In the genomic region with DNA sequence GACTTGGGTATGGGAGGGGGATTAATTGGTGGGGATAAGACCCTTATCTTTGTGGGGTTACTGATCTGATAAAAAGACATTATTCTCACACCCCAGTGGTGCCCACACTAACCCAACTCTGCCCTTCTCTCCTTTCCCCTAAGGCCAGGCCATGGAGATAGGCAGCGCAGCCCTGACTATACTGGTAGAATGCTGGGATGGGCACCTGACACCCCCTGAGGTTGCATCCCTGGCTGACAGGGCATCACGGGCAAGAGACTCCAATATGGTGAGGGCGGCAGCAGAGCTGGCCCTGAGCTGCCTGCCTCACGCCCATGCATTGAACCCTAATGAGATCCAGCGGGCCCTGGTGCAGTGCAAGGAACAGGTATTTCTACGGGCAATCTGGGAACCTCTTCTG, we compare ENCODE assay signal across 19 cellular contexts. TPM values are rescaled to one million over a fixed set of nuclear protein-coding genes. Genes with fewer than 3 reads are reported as not detected.
DNase-seq lines count a peak whose midpoint lies in the region; ATAC-seq, FAIRE-seq and TF ChIP-seq lines count a peak whose summit lies in the region.
"Had no signal": no experiment of that assay in that cellular context is flagged by ENCODE, and none has a peak within 500 bp of the region (broad histone marks: within the 10 kb centered on the region; RNA-seq: fewer than 3 reads in every experiment).

No MANE protein-coding gene starts in this region.

- H3K27me3 ChIP-seq in heart right ventricle (no peaks in the 10 kb centered on the region), hepatocyte (no peaks in the 10 kb centered on the region)

- H2AFZ ChIP-seq in hepatocyte = no peak overlapping the region
- H2AFZ ChIP-seq: PC-9 had no signal

- H3K9me3 Mint-ChIP-seq in natural killer cell treated with Interleukin-12 subunit alpha and Interleukin-12 subunit beta and Interleukin-15 and Interleukin-18, amount 100 ng/mL, for 72 hours = no peaks in the 10 kb centered on the region
- H3K9me3 Mint-ChIP-seq: H9 had no signal

- H3K4me1 Mint-ChIP-seq in T-helper 17 cell = peaks cover 5% of the 10 kb centered on the region
- H3K4me1 Mint-ChIP-seq in natural killer cell treated with Interleukin-12 subunit alpha and Interleukin-12 subunit beta and Interleukin-15 and Interleukin-18, amount 100 ng/mL, for 72 hours (ENCODE audit: low read depth in 2 of 2) = peaks cover 4 to 16% of the 10 kb centered on the region in 2 donors
- H3K4me1 Mint-ChIP-seq: H9 had no signal

- WGBS in heart right ventricle, 2 donors = 95% methylated on average over 6 of the region's 6 CpGs
- 94% methylated on average over 6 of the region's 6 CpGs for WGBS in hepatocyte (ENCODE audit: low lambda C conversion rate, missing lambda C conversion rate)

- H3K4me3 ChIP-seq in heart right ventricle = no peak overlapping the region
- H3K4me3 ChIP-seq in hepatocyte = no peak overlapping the region
- H3K4me3 ChIP-seq: PC-9 had no signal

- H3K27ac Mint-ChIP-seq in T-helper 17 cell = peak overlapping the region; percentile 81
- H3K27ac Mint-ChIP-seq in natural killer cell treated with Interleukin-12 subunit alpha and Interleukin-12 subunit beta and Interleukin-15 and Interleukin-18, amount 100 ng/mL, for 72 hours = peak overlapping the region; percentile 49 to 61
- H3K27ac Mint-ChIP-seq: H9 had no signal

- peak; percentile 61 for FAIRE-seq in urothelium cell line (lab: Jason Lieb, UNC)

- no peaks in the 10 kb centered on the region for H3K4me1 ChIP-seq in heart right ventricle
- H3K4me1 ChIP-seq in hepatocyte (ENCODE audit: insufficient read depth) = no peaks in the 10 kb centered on the region
- H3K4me1 ChIP-seq: Caco-2 had no signal

- no peak for ATAC-seq in Right ventricle myocardium superior (ENCODE audit: poor library complexity)
- ATAC-seq in heart right ventricle = no peak
- peak; percentile 3 for ATAC-seq in T-helper 17 cell
- ATAC-seq in natural killer cell treated with Interleukin-12 subunit alpha and Interleukin-12 subunit beta and Interleukin-15 and Interleukin-18, amount 100 ng/mL, for 72 hours = no peak
- ATAC-seq in GM19351 (IDR thresholded peaks at IDR 0.05; ENCODE audit: unreplicated experiment) = no peak

- no peak overlapping the region for H3K4me2 ChIP-seq in hepatocyte
- H3K4me2 ChIP-seq: PC-9 had no signal

- no peaks in the 10 kb centered on the region for H4K20me1 ChIP-seq in hepatocyte (ENCODE audit: insufficient read depth, poor library complexity, severe bottlenecking)

- H3K79me2 ChIP-seq in hepatocyte = no peaks in the 10 kb centered on the region

- H3K27ac ChIP-seq in heart right ventricle = no peak overlapping the region
- no peak overlapping the region for H3K27ac ChIP-seq in hepatocyte
- H3K27ac ChIP-seq: C4-2B, PC-9 had no signal

- DNase-seq in Right ventricle myocardium superior = peak; percentile 15
- no peak for DNase-seq in heart right ventricle
- DNase-seq in T-helper 17 cell = no peak
- DNase-seq in natural killer cell treated with Interleukin-12 subunit alpha and Interleukin-12 subunit beta and Interleukin-15 and Interleukin-18, amount 100 ng/mL, for 72 hours (ENCODE audit: low spot score) = no peak
- DNase-seq in urothelium cell line (ENCODE audit: low spot score) = no peak
- DNase-seq in hepatic stellate cell (ENCODE audit: low spot score) = no peak
- no peak for DNase-seq in hepatocyte (ENCODE audit: low spot score)
- DNase-seq: Caco-2, EL, H9, Karpas-422, MM.1S, NCI-H1092 treated with DMSO at 0.1 percent for 48 hours, NCI-H2081 treated with DMSO at 0.1 percent for 48 hours, NCI-H510A, NCI-H774, PC-9 had no signal

- H3K36me3 ChIP-seq in heart right ventricle (peaks cover 0 to 100% (median 77%) of the 10 kb centered on the region in 9 donors), hepatocyte (replicated peaks; ENCODE audit: insufficient read depth, low read depth) (no peaks in the 10 kb centered on the region)

- H3K9me2 ChIP-seq in hepatocyte (replicated peaks; ENCODE audit: insufficient read depth) = no peaks in the 10 kb centered on the region

- H3K27me3 Mint-ChIP-seq in T-helper 17 cell = no peaks in the 10 kb centered on the region
- no peaks in the 10 kb centered on the region for H3K27me3 Mint-ChIP-seq in natural killer cell treated with Interleukin-12 subunit alpha and Interleukin-12 subunit beta and Interleukin-15 and Interleukin-18, amount 100 ng/mL, for 72 hours

- intact Hi-C loops in Right ventricle myocardium superior (cut with DNase I) = no loop called here
- intact Hi-C loops in heart right ventricle (cut with DNase I) = no loop called here

- H3K36me3 Mint-ChIP-seq in T-helper 17 cell (ENCODE audit: low read depth) = peaks cover 8% of the 10 kb centered on the region
- H3K36me3 Mint-ChIP-seq in natural killer cell treated with Interleukin-12 subunit alpha and Interleukin-12 subunit beta and Interleukin-15 and Interleukin-18, amount 100 ng/mL, for 72 hours = peaks cover 19% of the 10 kb centered on the region

- no peaks in the 10 kb centered on the region for H3K9me3 ChIP-seq in heart right ventricle
- H3K9me3 ChIP-seq in T-helper 17 cell (ENCODE audit: control insufficient read depth, low read length, poor library complexity, severe bottlenecking) = no peaks in the 10 kb centered on the region
- H3K9me3 ChIP-seq in hepatocyte (ENCODE audit: low read depth) = no peaks in the 10 kb centered on the region
- H3K9me3 ChIP-seq: Caco-2 had no signal

- no peak for TF ChIP-seq CTCF in heart right ventricle (IDR thresholded peaks at IDR 0.05)
- no peak for TF ChIP-seq CTCF in hepatocyte (IDR thresholded peaks at IDR 0.05; ENCODE audit: poor library complexity)

- peak overlapping the region; percentile 61 for H3K4me3 Mint-ChIP-seq in T-helper 17 cell
- no peak overlapping the region for H3K4me3 Mint-ChIP-seq in natural killer cell treated with Interleukin-12 subunit alpha and Interleukin-12 subunit beta and Interleukin-15 and Interleukin-18, amount 100 ng/mL, for 72 hours
- H3K4me3 Mint-ChIP-seq: H9 had no signal

RNA-seq across cellular contexts. Expression of gene ZSWIM8, which starts 12.7 kb away (rescaled TPM):
- 40.3 TPM for total RNA-seq in Right ventricle myocardium superior
- 10 to 100 TPM; 35.2 to 72.5 (median 43.5) TPM for total RNA-seq in heart right ventricle
- 100 to 1,000 TPM in 1 of 2 donors, 10 to 100 TPM in 1; 64.1 to 139 TPM for polyA plus RNA-seq in heart right ventricle
- total RNA-seq in T-helper 17 cell = 10 to 100 TPM; 71.7 to 74.7 TPM
- total RNA-seq in natural killer cell treated with Interleukin-12 subunit alpha and Interleukin-12 subunit beta and Interleukin-15 and Interleukin-18, amount 100 ng/mL, for 72 hours = 100 to 1,000 TPM; 121 to 148 TPM
- total RNA-seq in hepatocyte = 83.7 and 101 TPM in 2 replicates
- 98.5 and 103 TPM in 2 replicates for polyA plus RNA-seq in hepatocyte

RNA-seq across cellular contexts. Expression of gene NDST2, which starts 13.3 kb away (rescaled TPM):
- 10.4 TPM for total RNA-seq in Right ventricle myocardium superior
- total RNA-seq in heart right ventricle = 10 to 100 TPM in 8 of 10 donors, 1 to 10 TPM in 2; 8.3 to 15.7 (median 11.5) TPM
- 10 to 100 TPM in 1 of 2 donors, 1 to 10 TPM in 1; 7.2 to 12.9 TPM for polyA plus RNA-seq in heart right ventricle
- total RNA-seq in T-helper 17 cell = 10 to 100 TPM; 80.6 to 80.9 TPM
- total RNA-seq in natural killer cell treated with Interleukin-12 subunit alpha and Interleukin-12 subunit beta and Interleukin-15 and Interleukin-18, amount 100 ng/mL, for 72 hours = 10 to 100 TPM; 42.8 to 83.3 TPM
- 10.7 and 29.9 TPM in 2 replicates for total RNA-seq in hepatocyte
- polyA plus RNA-seq in hepatocyte = 21.1 and 24.9 TPM in 2 replicates

RNA-seq across cellular contexts. Expression of gene CHCHD1, which starts 16.2 kb away (rescaled TPM):
- total RNA-seq in Right ventricle myocardium superior (28.0 TPM), heart right ventricle (10 to 100 TPM; 18.6 to 31.4 (median 21.5) TPM), T-helper 17 cell (1 to 10 TPM; 6.6 to 7.6 TPM), hepatocyte (45.3 and 59.1 TPM in 2 replicates)
- polyA plus RNA-seq in heart right ventricle (10 to 100 TPM; 48.2 to 82.1 TPM), hepatocyte (86.1 and 95.2 TPM in 2 replicates)
- total RNA-seq in natural killer cell treated with Interleukin-12 subunit alpha and Interleukin-12 subunit beta and Interleukin-15 and Interleukin-18, amount 100 ng/mL, for 72 hours = 10 to 100 TPM; 18.7 to 28.5 TPM

RNA-seq across cellular contexts. Expression of gene SEC24C, which starts 53.9 kb away (rescaled TPM):
- total RNA-seq in Right ventricle myocardium superior (42.3 TPM), heart right ventricle (10 to 100 TPM; 44.5 to 59.7 (median 51.5) TPM), T-helper 17 cell (10 to 100 TPM; 85.0 to 85.5 TPM), hepatocyte (59.4 and 60.2 TPM in 2 replicates)
- polyA plus RNA-seq in heart right ventricle (10 to 100 TPM; 33.4 to 34.6 TPM), hepatocyte (46.8 and 47.6 TPM in 2 replicates)
- 100 to 1,000 TPM; 152 to 172 TPM for total RNA-seq in natural killer cell treated with Interleukin-12 subunit alpha and Interleukin-12 subunit beta and Interleukin-15 and Interleukin-18, amount 100 ng/mL, for 72 hours
